8 cellular contexts compared by ENCODE assay signal in genomic region chr1:225836296-225836695, GRCh38. TPM values are rescaled to one million over a fixed set of nuclear protein-coding genes. Genes with fewer than 3 reads are reported as not detected.
"Had no signal": no experiment of that assay in that cellular context is flagged by ENCODE, and none has a peak within 500 bp of the region (broad histone marks: within the 10 kb centered on the region; RNA-seq: fewer than 3 reads in every experiment).

No MANE protein-coding gene starts in this region.

RNA-seq across cellular contexts. Expression of gene LEFTY1, which starts 52.6 kb away (rescaled TPM):
- total RNA-seq: activated CD4-positive, alpha-beta T cell treated with anti-CD3 and anti-CD28 coated beads, Interleukin-2, amount 10 ng/mL, durations not matched to agents 24 days and 14 days; activated CD8-positive, alpha-beta memory T cell treated with anti-CD3 and anti-CD28 coated beads for 36 hours; activated T-cell treated with anti-CD3 and anti-CD28 coated beads, Interleukin-2, amount 50 U/mL, for 72 hours; activated T-helper 17 cell treated with anti-CD3 and anti-CD28 coated beads, Interleukin-2, amount 50 U/mL, for 72 hours; LHCN-M2; NCI-H460; RPMI7951; SJSA1 had no signal
